Comparison of ENCODE assay signal across 20 cellular contexts in the genomic region with DNA sequence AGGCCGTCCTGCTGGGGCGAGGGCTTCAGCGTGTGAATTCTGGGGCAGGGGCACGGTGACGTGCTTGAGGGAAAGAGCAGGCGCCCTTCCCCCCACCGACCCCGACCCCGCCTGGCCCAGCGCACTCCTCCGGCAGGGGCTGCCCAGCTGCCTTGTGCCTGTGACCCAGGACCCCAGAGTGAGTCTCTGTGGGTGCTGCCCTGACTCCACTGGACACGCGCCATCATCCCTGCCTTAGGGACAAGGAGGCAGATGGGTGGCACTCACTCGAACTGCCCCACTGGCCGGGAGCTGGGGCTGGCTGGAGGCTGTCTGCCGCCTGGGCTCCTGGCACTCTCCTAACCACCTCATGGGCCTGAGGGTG.
A peak's percentile ranks its signal among the peaks of the same experiment; 100 is the strongest.
DNase-seq lines count a peak whose midpoint lies in the region; FAIRE-seq and TF ChIP-seq lines count a peak whose summit lies in the region.
"Had no signal": no experiment of that assay in that cellular context is flagged by ENCODE, and none has a peak within 500 bp of the region (broad histone marks: within the 10 kb centered on the region; RNA-seq: fewer than 3 reads in every experiment).

No MANE protein-coding gene starts in this region.

- H3K36me3 ChIP-seq in WERI-Rb-1 (no peaks in the 10 kb centered on the region), hepatocyte (replicated peaks; ENCODE audit: insufficient read depth, low read depth) (no peaks in the 10 kb centered on the region)
- H3K36me3 ChIP-seq: SJCRH30 had no signal

- H3K9me2 ChIP-seq in hepatocyte (replicated peaks; ENCODE audit: insufficient read depth): no peaks in the 10 kb centered on the region

- no peak for TF ChIP-seq CTCF in WERI-Rb-1 (IDR thresholded peaks at IDR 0.05; ENCODE audit: low read depth, low read length)
- TF ChIP-seq CTCF in hepatocyte (IDR thresholded peaks at IDR 0.05; ENCODE audit: poor library complexity): no peak
- no peak for TF ChIP-seq CTCF in osteocyte (IDR thresholded peaks at IDR 0.05)

- no peak for FAIRE-seq in H54 (lab: Jason Lieb, UNC)

- H3K9me3 ChIP-seq in WERI-Rb-1 (ENCODE audit: severe bottlenecking): no peaks in the 10 kb centered on the region
- no peaks in the 10 kb centered on the region for H3K9me3 ChIP-seq in hepatocyte (ENCODE audit: low read depth)
- H3K9me3 ChIP-seq: SJCRH30 had no signal

- no peaks in the 10 kb centered on the region for H3K4me1 ChIP-seq in hepatocyte (ENCODE audit: insufficient read depth)
- H3K4me1 ChIP-seq: SJCRH30 had no signal

- CTCF ChIA-PET in activated CD4-positive, alpha-beta memory T cell treated with anti-CD3 and anti-CD28 coated beads for 36 hours (lab: Charles Lee): no interaction called here
- CTCF ChIA-PET in activated CD4-positive, alpha-beta memory T cell treated with anti-CD3 and anti-CD28 coated beads, Interleukin-2, amount 10 ng/mL, durations not matched to agents 7 days and 5 days (lab: Charles Lee): no interaction called here

- no peaks in the 10 kb centered on the region for H3K79me2 ChIP-seq in hepatocyte

- H3K27ac Mint-ChIP-seq in activated CD4-positive, alpha-beta memory T cell treated with anti-CD3 and anti-CD28 coated beads for 36 hours: no peak overlapping the region
- H3K27ac Mint-ChIP-seq in activated CD4-positive, alpha-beta memory T cell treated with anti-CD3 and anti-CD28 coated beads, Interleukin-2, amount 10 ng/mL, durations not matched to agents 7 days and 5 days: no peak overlapping the region
- no peak overlapping the region for H3K27ac Mint-ChIP-seq in osteocyte (ENCODE audit: unreplicated experiment)
- H3K27ac Mint-ChIP-seq: CD14-positive monocyte had no signal

- H2AFZ ChIP-seq in hepatocyte: no peak overlapping the region

- peaks cover 40% of the 10 kb centered on the region for H3K27me3 Mint-ChIP-seq in activated CD4-positive, alpha-beta memory T cell treated with anti-CD3 and anti-CD28 coated beads for 36 hours
- H3K27me3 Mint-ChIP-seq in activated CD4-positive, alpha-beta memory T cell treated with anti-CD3 and anti-CD28 coated beads, Interleukin-2, amount 10 ng/mL, durations not matched to agents 7 days and 5 days: peaks cover 17% of the 10 kb centered on the region
- peaks cover 37% of the 10 kb centered on the region for H3K27me3 Mint-ChIP-seq in osteocyte (ENCODE audit: unreplicated experiment)

- no peak overlapping the region for H3K4me3 Mint-ChIP-seq in activated CD4-positive, alpha-beta memory T cell treated with anti-CD3 and anti-CD28 coated beads for 36 hours
- H3K4me3 Mint-ChIP-seq in activated CD4-positive, alpha-beta memory T cell treated with anti-CD3 and anti-CD28 coated beads, Interleukin-2, amount 10 ng/mL, durations not matched to agents 7 days and 5 days: no peak overlapping the region
- H3K4me3 Mint-ChIP-seq in osteocyte (ENCODE audit: unreplicated experiment): no peak overlapping the region
- H3K4me3 Mint-ChIP-seq: CD14-positive monocyte had no signal

- peak; percentile 7 for DNase-seq in activated CD4-positive, alpha-beta memory T cell treated with anti-CD3 and anti-CD28 coated beads for 36 hours
- no peak for DNase-seq in activated CD4-positive, alpha-beta memory T cell treated with anti-CD3 and anti-CD28 coated beads, Interleukin-2, amount 10 ng/mL, durations not matched to agents 7 days and 5 days
- no peak for DNase-seq in WERI-Rb-1
- peak; percentile 3 for DNase-seq in hepatocyte (ENCODE audit: low spot score)
- peak; percentile 81 for DNase-seq in osteocyte (ENCODE audit: extremely low spot score, unreplicated experiment)
- no peak for DNase-seq in H54 (ENCODE audit: insufficient read length, low spot score)
- DNase-seq in anterior cingulate cortex (lab: John Stamatoyannopoulos, UW): no peak
- DNase-seq in GM19238 (ENCODE audit: insufficient read length, low spot score): no peak
- DNase-seq: DMS79 treated with DMSO at 0.1 percent for 48 hours, NCI-H1417 treated with DMSO at 0.1 percent for 48 hours, NCI-H187 treated with DMSO at 0.1 percent for 48 hours, NCI-H345, NCI-H524 treated with DMSO at 0.1 percent for 48 hours, PC-3, SJCRH30 had no signal

- intact Hi-C loops in activated CD4-positive, alpha-beta memory T cell treated with anti-CD3 and anti-CD28 coated beads for 36 hours (cut with micrococcal nuclease): no loop called here

- H3K27ac ChIP-seq in WERI-Rb-1 (no peak overlapping the region), hepatocyte (no peak overlapping the region)
- H3K27ac ChIP-seq: 22Rv1, HL-60, KMS-11, RWPE1, SJCRH30 had no signal

- 69% methylated on average over 13 of the region's 16 CpGs for WGBS in hepatocyte (ENCODE audit: low lambda C conversion rate, missing lambda C conversion rate)

- POLR2A ChIA-PET in activated CD4-positive, alpha-beta memory T cell treated with anti-CD3 and anti-CD28 coated beads for 36 hours (lab: Charles Lee): no interaction called here
- POLR2A ChIA-PET in activated CD4-positive, alpha-beta memory T cell treated with anti-CD3 and anti-CD28 coated beads, Interleukin-2, amount 10 ng/mL, durations not matched to agents 7 days and 5 days (lab: Charles Lee): no interaction called here

- H3K27me3 ChIP-seq in WERI-Rb-1 (ENCODE audit: insufficient read depth, low read depth, severe bottlenecking) (no peaks in the 10 kb centered on the region), hepatocyte (peaks cover 14% of the 10 kb centered on the region)
- H3K27me3 ChIP-seq: SJCRH30 had no signal

- no peak overlapping the region for H3K4me2 ChIP-seq in hepatocyte
- H3K4me2 ChIP-seq: KMS-11 had no signal

- TF ChIP-seq POLR2A in H54 (IDR thresholded peaks at IDR 0.05; ENCODE audit: low read depth, low read length): no peak

- no peaks in the 10 kb centered on the region for H4K20me1 ChIP-seq in hepatocyte (ENCODE audit: insufficient read depth, poor library complexity, severe bottlenecking)

- no peaks in the 10 kb centered on the region for H3K36me3 Mint-ChIP-seq in activated CD4-positive, alpha-beta memory T cell treated with anti-CD3 and anti-CD28 coated beads for 36 hours
- H3K36me3 Mint-ChIP-seq in activated CD4-positive, alpha-beta memory T cell treated with anti-CD3 and anti-CD28 coated beads, Interleukin-2, amount 10 ng/mL, durations not matched to agents 7 days and 5 days (ENCODE audit: low read depth): no peaks in the 10 kb centered on the region
- H3K36me3 Mint-ChIP-seq in osteocyte (ENCODE audit: unreplicated experiment): no peaks in the 10 kb centered on the region
- H3K36me3 Mint-ChIP-seq: CD14-positive monocyte had no signal

- no peaks in the 10 kb centered on the region for H3K9me3 Mint-ChIP-seq in activated CD4-positive, alpha-beta memory T cell treated with anti-CD3 and anti-CD28 coated beads for 36 hours
- no peaks in the 10 kb centered on the region for H3K9me3 Mint-ChIP-seq in activated CD4-positive, alpha-beta memory T cell treated with anti-CD3 and anti-CD28 coated beads, Interleukin-2, amount 10 ng/mL, durations not matched to agents 7 days and 5 days
- H3K9me3 Mint-ChIP-seq in osteocyte (ENCODE audit: unreplicated experiment): no peaks in the 10 kb centered on the region

- no peaks in the 10 kb centered on the region for H3K4me1 Mint-ChIP-seq in activated CD4-positive, alpha-beta memory T cell treated with anti-CD3 and anti-CD28 coated beads for 36 hours (ENCODE audit: low read depth)
- no peaks in the 10 kb centered on the region for H3K4me1 Mint-ChIP-seq in activated CD4-positive, alpha-beta memory T cell treated with anti-CD3 and anti-CD28 coated beads, Interleukin-2, amount 10 ng/mL, durations not matched to agents 7 days and 5 days
- no peaks in the 10 kb centered on the region for H3K4me1 Mint-ChIP-seq in osteocyte (ENCODE audit: unreplicated experiment)
- H3K4me1 Mint-ChIP-seq: CD14-positive monocyte had no signal

- H3K4me3 ChIP-seq in WERI-Rb-1 (ENCODE audit: low read depth, low read length) (peak overlapping the region; percentile 15), hepatocyte (no peak overlapping the region)
- H3K4me3 ChIP-seq: SJCRH30 had no signal

Comparison
In these comparisons a context has a peak if more than half of its experiments do, and no peak if none do; other contexts are left out.
1. DNase-seq: peak in activated CD4-positive, alpha-beta memory T cell treated with anti-CD3 and anti-CD28 coated beads for 36 hours (single experiment), hepatocyte (single experiment) and osteocyte (single experiment); none in activated CD4-positive, alpha-beta memory T cell treated with anti-CD3 and anti-CD28 coated beads, Interleukin-2, amount 10 ng/mL, durations not matched to agents 7 days and 5 days (single experiment), WERI-Rb-1 (single experiment), H54 (single experiment), anterior cingulate cortex (0 of 58) and GM19238 (single experiment).